10 cellular contexts compared by ENCODE assay signal in the genomic region with DNA sequence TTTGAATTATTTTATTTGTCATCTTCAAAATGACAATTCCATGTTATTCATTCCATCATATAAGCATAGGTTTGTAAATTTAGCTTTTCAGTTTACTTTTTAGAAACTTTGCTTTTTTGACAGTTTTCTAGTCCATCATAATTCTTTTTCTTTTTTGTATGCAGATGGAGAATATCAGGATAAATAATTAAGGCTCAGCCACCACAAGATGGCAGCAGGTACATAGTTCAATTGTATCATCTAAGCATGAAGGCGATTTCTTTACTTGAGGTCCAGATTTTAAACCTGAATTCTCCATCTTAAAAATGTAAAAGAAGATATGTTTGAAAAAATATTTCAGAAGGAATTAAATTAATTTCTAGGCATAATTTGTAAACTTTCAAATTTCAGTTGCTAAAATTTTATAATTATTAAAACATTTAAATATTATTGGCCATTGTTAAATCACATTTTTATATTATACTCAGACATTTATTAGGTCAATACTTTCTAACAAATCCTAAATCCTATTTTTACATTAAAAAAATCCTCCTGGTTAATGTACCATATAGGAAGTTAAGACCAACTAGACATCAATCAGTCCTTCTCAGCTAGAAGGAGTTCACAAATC. TPM values are rescaled to one million over a fixed set of nuclear protein-coding genes. Genes with fewer than 3 reads are reported as not detected.
A peak's percentile ranks its signal among the peaks of the same experiment; 100 is the strongest.
DNase-seq lines count a peak whose midpoint lies in the region; ATAC-seq and TF ChIP-seq lines count a peak whose summit lies in the region.
"Had no signal": no experiment of that assay in that cellular context is flagged by ENCODE, and none has a peak within 500 bp of the region (broad histone marks: within the 10 kb centered on the region; RNA-seq: fewer than 3 reads in every experiment).

No MANE protein-coding gene starts in this region.

- ATAC-seq in lower lobe of right lung: no peak

- H3K4me1 Mint-ChIP-seq in MCF 10A (ENCODE audit: insufficient read depth, unreplicated experiment): no peaks in the 10 kb centered on the region
- no peaks in the 10 kb centered on the region for H3K4me1 Mint-ChIP-seq in CD8-positive, alpha-beta memory T cell
- no peaks in the 10 kb centered on the region for H3K4me1 Mint-ChIP-seq in T-helper 2 cell treated with Interferon-gamma antibody and Interleukin-4, amounts not matched to agents 5 μg/mL and 100 μg/mL, for 36 hours (ENCODE audit: low read depth)
- H3K4me1 Mint-ChIP-seq: activated naive CD4-positive, alpha-beta T cell treated with anti-CD3 and anti-CD28 coated beads, Interleukin-2, amount 50 U/mL, for 24 hours had no signal

- no peak overlapping the region for H3K27ac Mint-ChIP-seq in MCF 10A (ENCODE audit: low read depth, unreplicated experiment)
- H3K27ac Mint-ChIP-seq in CD8-positive, alpha-beta memory T cell: no peak overlapping the region
- no peak overlapping the region for H3K27ac Mint-ChIP-seq in T-helper 2 cell treated with Interferon-gamma antibody and Interleukin-4, amounts not matched to agents 5 μg/mL and 100 μg/mL, for 36 hours
- H3K27ac Mint-ChIP-seq: activated naive CD4-positive, alpha-beta T cell treated with anti-CD3 and anti-CD28 coated beads, Interleukin-2, amount 50 U/mL, for 24 hours had no signal

- H3K9me3 ChIP-seq in lower lobe of right lung: no peaks in the 10 kb centered on the region
- no peaks in the 10 kb centered on the region for H3K9me3 ChIP-seq in CD8-positive, alpha-beta memory T cell (ENCODE audit: low read length)
- H3K9me3 ChIP-seq: BLaER1 had no signal

- no peak overlapping the region for H3K4me3 ChIP-seq in HFF-Myc (replicated peaks; ENCODE audit: low read depth, low read length)
- no peak overlapping the region for H3K4me3 ChIP-seq in lower lobe of right lung
- no peak overlapping the region for H3K4me3 ChIP-seq in CD8-positive, alpha-beta memory T cell (ENCODE audit: low read length)
- H3K4me3 ChIP-seq: BLaER1 had no signal

- TF ChIP-seq CTCF in HFF-Myc (IDR thresholded peaks at IDR 0.05; ENCODE audit: low read depth, low read length, missing control alignments) (peak; percentile 46), MCF 10A (IDR thresholded peaks at IDR 0.05; ENCODE audit: unreplicated experiment) (peak; percentile 52), lower lobe of right lung (IDR thresholded peaks at IDR 0.05) (peak; percentile 57)

- H3K27me3 ChIP-seq in lower lobe of right lung (ENCODE audit: low read depth): no peaks in the 10 kb centered on the region
- no peaks in the 10 kb centered on the region for H3K27me3 ChIP-seq in CD8-positive, alpha-beta memory T cell (ENCODE audit: insufficient read depth, low read length, poor library complexity, severe bottlenecking)
- H3K27me3 ChIP-seq: BLaER1 had no signal

- peak; percentile 79 for DNase-seq in DMS 273 (lab: John Stamatoyannopoulos, UW; ENCODE audit: unreplicated experiment)
- no peak for DNase-seq in DMS 273 treated with DMSO at 0.1 percent for 48 hours (lab: John Stamatoyannopoulos, UW)
- DNase-seq in HFF-Myc (ENCODE audit: extremely low read depth, low read depth): no peak
- DNase-seq in NCI-H345 treated with DMSO at 0.1 percent for 48 hours (lab: John Stamatoyannopoulos, UW; ENCODE audit: unreplicated experiment): peak; percentile 11
- peak; percentile 55 for DNase-seq in MCF 10A (ENCODE audit: unreplicated experiment)
- no peak for DNase-seq in lower lobe of right lung
- no peak for DNase-seq in CD8-positive, alpha-beta memory T cell
- no peak for DNase-seq in T-helper 2 cell treated with Interferon-gamma antibody and Interleukin-4, amounts not matched to agents 5 μg/mL and 100 μg/mL, for 36 hours (ENCODE audit: low spot score)

- POLR2A ChIA-PET in MCF 10A (lab: Yijun Ruan, JAX): no interaction called here
- POLR2A ChIA-PET in CD8-positive, alpha-beta memory T cell (lab: Charles Lee): no interaction called here

- no peaks in the 10 kb centered on the region for H3K36me3 Mint-ChIP-seq in MCF 10A (ENCODE audit: insufficient read depth, unreplicated experiment)
- H3K36me3 Mint-ChIP-seq in CD8-positive, alpha-beta memory T cell: no peaks in the 10 kb centered on the region
- H3K36me3 Mint-ChIP-seq in T-helper 2 cell treated with Interferon-gamma antibody and Interleukin-4, amounts not matched to agents 5 μg/mL and 100 μg/mL, for 36 hours (ENCODE audit: low read depth): no peaks in the 10 kb centered on the region
- H3K36me3 Mint-ChIP-seq: activated naive CD4-positive, alpha-beta T cell treated with anti-CD3 and anti-CD28 coated beads, Interleukin-2, amount 50 U/mL, for 24 hours had no signal

- no peaks in the 10 kb centered on the region for H3K27me3 Mint-ChIP-seq in MCF 10A (ENCODE audit: insufficient read depth, unreplicated experiment)
- peaks cover 0 to 15% of the 10 kb centered on the region in 2 donors for H3K27me3 Mint-ChIP-seq in CD8-positive, alpha-beta memory T cell
- H3K27me3 Mint-ChIP-seq in T-helper 2 cell treated with Interferon-gamma antibody and Interleukin-4, amounts not matched to agents 5 μg/mL and 100 μg/mL, for 36 hours (ENCODE audit: low read depth): peaks cover 11% of the 10 kb centered on the region

- no peak overlapping the region for H3K4me3 Mint-ChIP-seq in MCF 10A (ENCODE audit: unreplicated experiment)
- H3K4me3 Mint-ChIP-seq in CD8-positive, alpha-beta memory T cell: no peak overlapping the region
- H3K4me3 Mint-ChIP-seq in T-helper 2 cell treated with Interferon-gamma antibody and Interleukin-4, amounts not matched to agents 5 μg/mL and 100 μg/mL, for 36 hours: no peak overlapping the region
- H3K4me3 Mint-ChIP-seq: activated naive CD4-positive, alpha-beta T cell treated with anti-CD3 and anti-CD28 coated beads, Interleukin-2, amount 50 U/mL, for 24 hours had no signal

- no peaks in the 10 kb centered on the region for H3K36me3 ChIP-seq in lower lobe of right lung
- no peaks in the 10 kb centered on the region for H3K36me3 ChIP-seq in CD8-positive, alpha-beta memory T cell (ENCODE audit: insufficient read depth, low read length)
- H3K36me3 ChIP-seq: BLaER1 had no signal

- H3K9me3 Mint-ChIP-seq in MCF 10A (ENCODE audit: unreplicated experiment): no peaks in the 10 kb centered on the region
- H3K9me3 Mint-ChIP-seq in CD8-positive, alpha-beta memory T cell: no peaks in the 10 kb centered on the region
- no peaks in the 10 kb centered on the region for H3K9me3 Mint-ChIP-seq in T-helper 2 cell treated with Interferon-gamma antibody and Interleukin-4, amounts not matched to agents 5 μg/mL and 100 μg/mL, for 36 hours
- H3K9me3 Mint-ChIP-seq: activated naive CD4-positive, alpha-beta T cell treated with anti-CD3 and anti-CD28 coated beads, Interleukin-2, amount 50 U/mL, for 24 hours had no signal

- no TSS peak for BruUV-seq in MCF 10A (replicated peaks; lab: Mats Ljungman, UMichigan)

- intact Hi-C loops in MCF 10A (cut with micrococcal nuclease) (loop anchor here (1.0 kb wide), 1 partner anchor 51 kb away; no protein-coding TSS in a partner anchor), lower lobe of right lung (cut with DNase I) (loop anchor here (10.0 kb wide), 1 partner anchor 375 kb away; no protein-coding TSS in a partner anchor)

- H3K4me1 ChIP-seq in lower lobe of right lung: no peaks in the 10 kb centered on the region
- H3K4me1 ChIP-seq in CD8-positive, alpha-beta memory T cell (ENCODE audit: insufficient read depth, low read length): no peaks in the 10 kb centered on the region
- H3K4me1 ChIP-seq: BLaER1 had no signal

- no peak overlapping the region for H3K27ac ChIP-seq in lower lobe of right lung
- no peak overlapping the region for H3K27ac ChIP-seq in CD8-positive, alpha-beta memory T cell (ENCODE audit: low read depth, low read length)
- H3K27ac ChIP-seq: BLaER1 had no signal

- CTCF ChIA-PET in MCF 10A (lab: Yijun Ruan, JAX): interaction anchor here (0.6 to 2.8 kb wide), 17 partner anchors 8 to 602 kb away, joined by 3 to 38 read pairs (median 5); no protein-coding TSS in a partner anchor
- CTCF ChIA-PET in CD8-positive, alpha-beta memory T cell (lab: Charles Lee): interaction anchor here (1.3 to 1.5 kb wide), 2 partner anchors 10 to 400 kb away, joined by 3 to 4 read pairs; no protein-coding TSS in a partner anchor

RNA-seq across cellular contexts. Expression of gene PLSCR5, which starts 15.1 kb away (rescaled TPM):
- not detected in 2 replicates for total RNA-seq in MCF 10A (2022)
- not detected for total RNA-seq in lower lobe of right lung
- total RNA-seq in CD8-positive, alpha-beta memory T cell: not detected
- polyA plus RNA-seq in CD8-positive, alpha-beta memory T cell: not detected

RNA-seq across cellular contexts. Expression of gene PLSCR1, which starts 45.6 kb away (rescaled TPM):
- total RNA-seq in MCF 10A (2022) (62.8 and 79.2 TPM in 2 replicates), lower lobe of right lung (194 TPM)
- total RNA-seq in CD8-positive, alpha-beta memory T cell: 10 to 100 TPM; 19.1 to 24.1 TPM
- polyA plus RNA-seq in CD8-positive, alpha-beta memory T cell: 40.8 TPM

Comparison
In these comparisons a context has a peak if more than half of its experiments do, and no peak if none do; other contexts are left out.
1. DNase-seq: peak in DMS 273 (single experiment), NCI-H345 treated with DMSO at 0.1 percent for 48 hours (single experiment) and MCF 10A (single experiment); none in DMS 273 treated with DMSO at 0.1 percent for 48 hours (single experiment), HFF-Myc (single experiment), lower lobe of right lung (single experiment), CD8-positive, alpha-beta memory T cell (0 of 5) and T-helper 2 cell treated with Interferon-gamma antibody and Interleukin-4, amounts not matched to agents 5 μg/mL and 100 μg/mL, for 36 hours (single experiment).
2. Peak in every context shown above with its lines, with median percentiles within 50 percentile points of each other: CTCF ChIP-seq.